Comparison of ENCODE assay signal across 1 cellular context in genomic region chr1:214281030-214281901, GRCh38.
A peak's percentile ranks its signal among the peaks of the same experiment; 100 is the strongest.
TF ChIP-seq lines count a peak whose summit lies in the region.

TSS of gene SMYD2 (plus strand) at chr1:214281159. CDS start at chr1:214281255, 96 bp downstream.

TF ChIP-seq in WTC11, 78 proteins besides CTCF, POLR2A, EP300 and RAD21 (continued from another document and continues in another):
- no peak for TF ChIP-seq ZNF532 (CRISPR knock-in tag; IDR thresholded peaks at IDR 0.05; ENCODE audit: borderline replicate concordance)
- TF ChIP-seq ESRRA (CRISPR knock-in tag; IDR thresholded peaks at IDR 0.05; ENCODE audit: borderline replicate concordance), result no peak
- TF ChIP-seq SMAD4 (CRISPR knock-in tag; IDR thresholded peaks at IDR 0.05), result no peak
- peak; percentile 46; the same call in 1 of the 2 replicates for TF ChIP-seq E2F5 (CRISPR knock-in tag; IDR thresholded peaks at IDR 0.05)
- TF ChIP-seq CREB1 (CRISPR knock-in tag; IDR thresholded peaks at IDR 0.05), result no peak
- TF ChIP-seq ZSCAN18 (CRISPR knock-in tag; IDR thresholded peaks at IDR 0.05), result no peak
- TF ChIP-seq STAT6 (CRISPR knock-in tag; conservative IDR thresholded peaks at IDR 0.05; ENCODE audit: low read depth), result no peak
- TF ChIP-seq E2F4 (CRISPR knock-in tag; IDR thresholded peaks at IDR 0.05; ENCODE audit: borderline replicate concordance, low read depth), result no peak
- TF ChIP-seq NFYB (CRISPR knock-in tag; conservative IDR thresholded peaks at IDR 0.05; ENCODE audit: low read depth), result no peak
- no peak for TF ChIP-seq AFF4 (CRISPR knock-in tag; IDR thresholded peaks at IDR 0.05; ENCODE audit: borderline replicate concordance)
- no peak for TF ChIP-seq PRRX2 (CRISPR knock-in tag; IDR thresholded peaks at IDR 0.05)
- no peak for TF ChIP-seq ZNF138 (CRISPR knock-in tag; conservative IDR thresholded peaks at IDR 0.05)
- TF ChIP-seq ZNF281 (CRISPR knock-in tag; IDR thresholded peaks at IDR 0.05), result no peak
- 0 out of 2 replicates have a peak, but pooled peaks have one; percentile 62 for TF ChIP-seq FOXP4 (CRISPR knock-in tag; IDR thresholded peaks at IDR 0.05)
- TF ChIP-seq ATF3 (CRISPR knock-in tag; conservative IDR thresholded peaks at IDR 0.05), result no peak
- TF ChIP-seq SP1 (CRISPR knock-in tag; conservative IDR thresholded peaks at IDR 0.05), result no peak; the same call in 1 of the 2 replicates
- TF ChIP-seq OVOL2 (CRISPR knock-in tag; IDR thresholded peaks at IDR 0.05; ENCODE audit: borderline replicate concordance), result no peak
- TF ChIP-seq USF2 (CRISPR knock-in tag; IDR thresholded peaks at IDR 0.05), result no peak
- TF ChIP-seq PREB (CRISPR knock-in tag; IDR thresholded peaks at IDR 0.05; ENCODE audit: borderline replicate concordance), result no peak
- no peak for TF ChIP-seq PRDM15 (CRISPR knock-in tag; IDR thresholded peaks at IDR 0.05)
- no peak for TF ChIP-seq EMX1 (CRISPR knock-in tag; IDR thresholded peaks at IDR 0.05)
- TF ChIP-seq MYBL2 (CRISPR knock-in tag; IDR thresholded peaks at IDR 0.05), result peak; percentile 69; the same call in 1 of the 2 replicates
